Comparison of ENCODE assay signal across 14 cellular contexts in the genomic region with DNA sequence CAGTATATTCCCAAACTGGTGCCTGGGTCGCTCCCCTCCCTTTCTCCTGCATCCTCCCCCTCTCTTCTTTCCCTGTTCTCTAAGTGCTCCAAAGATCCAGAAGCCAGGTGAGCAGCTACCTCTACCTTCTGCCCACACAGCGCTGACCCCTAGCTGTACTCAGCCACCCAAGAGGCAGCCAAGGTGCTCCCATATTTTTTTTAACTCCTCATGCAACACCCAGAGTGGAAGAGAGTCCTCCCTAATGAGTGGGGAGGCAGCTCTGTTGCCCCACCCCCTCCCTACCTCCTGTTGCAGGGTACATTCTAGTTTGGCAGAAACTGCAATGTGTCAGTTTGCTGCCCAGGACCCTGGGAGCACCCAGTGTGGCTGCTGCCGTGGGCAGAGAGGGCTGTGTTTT. TPM values are rescaled to one million over a fixed set of nuclear protein-coding genes. Genes with fewer than 3 reads are reported as not detected.
DNase-seq lines count a peak whose midpoint lies in the region; ATAC-seq and TF ChIP-seq lines count a peak whose summit lies in the region.
"Had no signal": no experiment of that assay in that cellular context is flagged by ENCODE, and none has a peak within 500 bp of the region (broad histone marks: within the 10 kb centered on the region; RNA-seq: fewer than 3 reads in every experiment).

No MANE protein-coding gene starts in this region.

- no peak for ATAC-seq in gastrocnemius medialis
- ATAC-seq: effector memory CD8-positive, alpha-beta T cell had no signal

- H3K79me2 ChIP-seq in osteoblast (ENCODE audit: insufficient read depth, low read length): no peaks in the 10 kb centered on the region

- H3K4me3 Mint-ChIP-seq in endodermal cell: no peak overlapping the region
- H3K4me3 Mint-ChIP-seq in nephron progenitor cell: no peak overlapping the region
- no peak overlapping the region for H3K4me3 Mint-ChIP-seq in type B pancreatic cell
- H3K4me3 Mint-ChIP-seq: activated B cell treated with CpG ODN at 0.5 μM for 24 hours; effector memory CD8-positive, alpha-beta T cell had no signal

- no peak overlapping the region for H3K9ac ChIP-seq in endodermal cell (ENCODE audit: extremely low read depth, low read length, poor library complexity, severe bottlenecking)

- H3K36me3 Mint-ChIP-seq in endodermal cell (ENCODE audit: low read depth) (peaks cover 11% of the 10 kb centered on the region), nephron progenitor cell (ENCODE audit: low read depth) (peaks cover 14% of the 10 kb centered on the region), type B pancreatic cell (peaks cover 11% of the 10 kb centered on the region)

- H3K27ac Mint-ChIP-seq in endodermal cell (peak overlapping the region; percentile 20), nephron progenitor cell (peak overlapping the region; percentile 43), type B pancreatic cell (peak overlapping the region; percentile 70)
- H3K27ac Mint-ChIP-seq: activated B cell treated with CpG ODN at 0.5 μM for 24 hours; effector memory CD8-positive, alpha-beta T cell had no signal

- H3K4me1 ChIP-seq in endodermal cell (ENCODE audit: control insufficient read depth, insufficient read depth, low read length) (peaks cover 40% of the 10 kb centered on the region), gastrocnemius medialis (peaks cover 26 to 42% of the 10 kb centered on the region in 2 donors), osteoblast (ENCODE audit: insufficient read depth, low read length) (peaks cover 45% of the 10 kb centered on the region)

- TF ChIP-seq CTCF in VCaP (conservative IDR thresholded peaks at IDR 0.05): no peak
- no peak for TF ChIP-seq CTCF in endodermal cell (conservative IDR thresholded peaks at IDR 0.05)
- TF ChIP-seq CTCF in nephron progenitor cell (IDR thresholded peaks at IDR 0.05): no peak
- no peak for TF ChIP-seq CTCF in type B pancreatic cell (conservative IDR thresholded peaks at IDR 0.05)
- TF ChIP-seq CTCF in gastrocnemius medialis (IDR thresholded peaks at IDR 0.05 in 4 of 5, conservative IDR thresholded peaks at IDR 0.05 in 1 of 5): no peak
- no peak for TF ChIP-seq CTCF in osteoblast (IDR thresholded peaks at IDR 0.05; ENCODE audit: extremely low read depth, low read depth, low read length)

- H3K9me3 ChIP-seq in endodermal cell (ENCODE audit: control insufficient read depth, low read length) (no peaks in the 10 kb centered on the region), gastrocnemius medialis (no peaks in the 10 kb centered on the region), osteoblast (ENCODE audit: low read depth, low read length) (no peaks in the 10 kb centered on the region)

- TF ChIP-seq POLR2A in gastrocnemius medialis (IDR thresholded peaks at IDR 0.05): no peak

- WGBS in endodermal cell (ENCODE audit: insufficient coverage in 1 of 2, insufficient read length in 1 of 2), 2 experiments: 95% methylated on average over 3 of the region's 3 CpGs; no CpG with 5 or more reads in 1 of the 2 experiments

- intact Hi-C loops in gastrocnemius medialis (cut with DNase I; ENCODE audit: low total_unique reads): no loop called here

- H4K20me1 ChIP-seq in osteoblast (ENCODE audit: insufficient read depth, low read length): no peaks in the 10 kb centered on the region

- H3K4me2 ChIP-seq in osteoblast (ENCODE audit: insufficient read depth, low read length): no peak overlapping the region

- H3K27me3 Mint-ChIP-seq in endodermal cell (ENCODE audit: insufficient read depth): no peaks in the 10 kb centered on the region
- no peaks in the 10 kb centered on the region for H3K27me3 Mint-ChIP-seq in nephron progenitor cell (ENCODE audit: low read depth, poor library complexity)
- H3K27me3 Mint-ChIP-seq in type B pancreatic cell: no peaks in the 10 kb centered on the region

- H3K27me3 ChIP-seq in endodermal cell (ENCODE audit: control insufficient read depth, insufficient read depth, low read length, poor library complexity, severe bottlenecking) (no peaks in the 10 kb centered on the region), gastrocnemius medialis (no peaks in the 10 kb centered on the region), osteoblast (ENCODE audit: insufficient read depth, low read length) (no peaks in the 10 kb centered on the region)
- H3K27me3 ChIP-seq: brain microvascular endothelial cell had no signal

- DNase-seq in endodermal cell: no peak
- DNase-seq in nephron progenitor cell: no peak
- DNase-seq in type B pancreatic cell (ENCODE audit: extremely low spot score, unreplicated experiment): no peak
- no peak for DNase-seq in gastrocnemius medialis
- no peak for DNase-seq in DMS79 treated with DMSO at 0.1 percent for 48 hours (lab: John Stamatoyannopoulos, UW)
- DNase-seq in osteoblast (ENCODE audit: insufficient read length, low spot score, missing footprints): no peak
- DNase-seq: activated B cell treated with CpG ODN at 0.5 μM for 24 hours; activated naive CD4-positive, alpha-beta T cell; effector memory CD8-positive, alpha-beta T cell; NCI-H187 treated with DMSO at 0.1 percent for 48 hours; NCI-H526 treated with DMSO at 0.1 percent for 48 hours; stimulated activated CD4-positive, alpha-beta T cell treated with anti-CD3 and anti-CD28 coated beads, Interleukin-1b, Interleukin-23, amount 100 ng/mL, for 48 hours had no signal

- H3K4me1 Mint-ChIP-seq in endodermal cell (peaks cover 79% of the 10 kb centered on the region), nephron progenitor cell (peaks cover 65% of the 10 kb centered on the region), type B pancreatic cell (ENCODE audit: unreplicated experiment) (peaks cover 57% of the 10 kb centered on the region)

- H3K4me3 ChIP-seq in endodermal cell (ENCODE audit: low read length) (no peak overlapping the region), gastrocnemius medialis (no peak overlapping the region), osteoblast (ENCODE audit: insufficient read depth, low read length) (no peak overlapping the region)

- in situ Hi-C loops in gastrocnemius medialis (cut with MboI; ENCODE audit: low sequenced_read_pairs in 4 of 4): no loop called here

- H3K27ac ChIP-seq in VCaP: peak overlapping the region; percentile 77
- no peak overlapping the region for H3K27ac ChIP-seq in endodermal cell (ENCODE audit: low read depth, low read length)
- H3K27ac ChIP-seq in gastrocnemius medialis: peak overlapping the region in 1 of 4 donors; percentile 79
- H3K27ac ChIP-seq in osteoblast (ENCODE audit: low read depth, low read length): no peak overlapping the region
- H3K27ac ChIP-seq: brain microvascular endothelial cell had no signal

- H3K36me3 ChIP-seq in endodermal cell (ENCODE audit: control insufficient read depth, insufficient read depth, low read length): peaks cover 89% of the 10 kb centered on the region
- no peaks in the 10 kb centered on the region for H3K36me3 ChIP-seq in gastrocnemius medialis
- peaks cover 12% of the 10 kb centered on the region for H3K36me3 ChIP-seq in osteoblast (ENCODE audit: insufficient read depth, low read length)
- H3K36me3 ChIP-seq: brain microvascular endothelial cell had no signal

- H3K9me3 Mint-ChIP-seq in endodermal cell (no peaks in the 10 kb centered on the region), nephron progenitor cell (no peaks in the 10 kb centered on the region), type B pancreatic cell (no peaks in the 10 kb centered on the region)
- H3K9me3 Mint-ChIP-seq: activated B cell treated with CpG ODN at 0.5 μM for 24 hours; effector memory CD8-positive, alpha-beta T cell had no signal

- no peak overlapping the region for H2AFZ ChIP-seq in osteoblast (ENCODE audit: low read length)

RNA-seq across cellular contexts. Expression of gene RPL27A, which starts 40.2 kb away (rescaled TPM):
- 1,000 to 10,000 TPM; 1,114 to 1,791 TPM for total RNA-seq in endodermal cell
- 2,532 TPM for polyA plus RNA-seq in endodermal cell (2013, experiment 1 of 2)
- 2,350 TPM for polyA plus RNA-seq in endodermal cell (2013, experiment 2 of 2)
- 877 and 979 TPM in 2 replicates for total RNA-seq in type B pancreatic cell (ENCODE audit: low replicate concordance)
- 100 to 1,000 TPM; 598 to 693 (median 633) TPM for total RNA-seq in gastrocnemius medialis
- 710 and 869 TPM in 2 replicates for total RNA-seq in osteoblast

RNA-seq across cellular contexts. Expression of gene TRIM66, which starts 40.3 kb away (rescaled TPM):
- total RNA-seq in endodermal cell (1 to 10 TPM; 4.3 to 4.6 TPM), type B pancreatic cell (ENCODE audit: low replicate concordance) (5.9 and 8.5 TPM in 2 replicates), gastrocnemius medialis (1 to 10 TPM in 2 of 4 donors, under 1 TPM in 2; 0.55 to 6.5 (median 1.1) TPM), osteoblast (9.0 and 10.9 TPM in 2 replicates)
- polyA plus RNA-seq in endodermal cell (2013, experiment 1 of 2): 7.1 TPM
- polyA plus RNA-seq in endodermal cell (2013, experiment 2 of 2): 3.7 TPM

Comparison
In these comparisons a context has a peak if more than half of its experiments do, and no peak if none do; other contexts are left out.
1. H3K27ac Mint-ChIP-seq: peak in every context shown above with its lines; median percentile 70 in type B pancreatic cell; 43 in nephron progenitor cell; 20 in endodermal cell.